ENCODE assay signal across 22 cellular contexts in genomic region chr21:42850463-42850862, GRCh38. TPM values are rescaled to one million over a fixed set of nuclear protein-coding genes. Genes with fewer than 3 reads are reported as not detected.
A peak's percentile ranks its signal among the peaks of the same experiment; 100 is the strongest.
DNase-seq lines count a peak whose midpoint lies in the region; ATAC-seq, FAIRE-seq and TF ChIP-seq lines count a peak whose summit lies in the region.
"Had no signal": no experiment of that assay in that cellular context is flagged by ENCODE, and none has a peak within 500 bp of the region (broad histone marks: within the 10 kb centered on the region; RNA-seq: fewer than 3 reads in every experiment).

No MANE protein-coding gene starts in this region.

- ATAC-seq in stimulated activated naive CD8-positive, alpha-beta T cell treated with anti-CD3 and anti-CD28 coated beads, Interleukin-15, amount 100 ng/mL, for 72 hours = peak; percentile 30
- no peak for ATAC-seq in stimulated activated naive CD8-positive, alpha-beta T cell treated with anti-CD3 and anti-CD28 coated beads, Interleukin-15, Interleukin-2, amounts not matched to agents 100 U/mL and 50 U/mL, for 24 hours

- DNase-seq in activated CD4-positive, alpha-beta memory T cell treated with anti-CD3 and anti-CD28 coated beads for 36 hours = no peak
- no peak for DNase-seq in activated CD4-positive, alpha-beta memory T cell treated with anti-CD3 and anti-CD28 coated beads, Interleukin-2, amount 10 ng/mL, durations not matched to agents 7 days and 5 days
- no peak for DNase-seq in stimulated activated naive CD8-positive, alpha-beta T cell treated with anti-CD3 and anti-CD28 coated beads, Interleukin-15, amount 100 ng/mL, for 72 hours
- no peak for DNase-seq in stimulated activated naive CD8-positive, alpha-beta T cell treated with anti-CD3 and anti-CD28 coated beads, Interleukin-15, Interleukin-2, amounts not matched to agents 100 U/mL and 50 U/mL, for 24 hours
- DNase-seq in kidney (peak; percentile 48), NCI-H748 treated with DMSO at 0.1 percent for 48 hours (lab: John Stamatoyannopoulos, UW) (no peak), RPMI8226 (no peak), breast epithelium (ENCODE audit: low spot score in 2 of 2) (no peak)
- DNase-seq: COR-L47; DMS 273 treated with DMSO at 0.1 percent for 48 hours; KG1; NCI-H1105 treated with DMSO at 0.1 percent for 48 hours; NCI-H1694; NCI-H2081 treated with DMSO at 0.1 percent for 48 hours; NCI-H446 treated with DMSO at 0.1 percent for 48 hours; NCI-H69; NK-92 treated with Interleukin-12 subunit alpha and Interleukin-12 subunit beta, amount 100 ng/mL, for 24 hours had no signal

- H3K27ac Mint-ChIP-seq in activated CD4-positive, alpha-beta memory T cell treated with anti-CD3 and anti-CD28 coated beads for 36 hours = peak overlapping the region; percentile 42
- H3K27ac Mint-ChIP-seq in activated CD4-positive, alpha-beta memory T cell treated with anti-CD3 and anti-CD28 coated beads, Interleukin-2, amount 10 ng/mL, durations not matched to agents 7 days and 5 days = no peak overlapping the region
- H3K27ac Mint-ChIP-seq in stimulated activated naive CD8-positive, alpha-beta T cell treated with anti-CD3 and anti-CD28 coated beads, Interleukin-15, amount 100 ng/mL, for 72 hours = no peak overlapping the region
- H3K27ac Mint-ChIP-seq: CD4-positive, CD25-positive, alpha-beta regulatory T cell had no signal

- peaks cover 57% of the 10 kb centered on the region for H3K36me3 Mint-ChIP-seq in activated CD4-positive, alpha-beta memory T cell treated with anti-CD3 and anti-CD28 coated beads for 36 hours
- peaks cover 64% of the 10 kb centered on the region for H3K36me3 Mint-ChIP-seq in activated CD4-positive, alpha-beta memory T cell treated with anti-CD3 and anti-CD28 coated beads, Interleukin-2, amount 10 ng/mL, durations not matched to agents 7 days and 5 days (ENCODE audit: low read depth)

- no peaks in the 10 kb centered on the region for H3K9me3 Mint-ChIP-seq in activated CD4-positive, alpha-beta memory T cell treated with anti-CD3 and anti-CD28 coated beads for 36 hours
- no peaks in the 10 kb centered on the region for H3K9me3 Mint-ChIP-seq in activated CD4-positive, alpha-beta memory T cell treated with anti-CD3 and anti-CD28 coated beads, Interleukin-2, amount 10 ng/mL, durations not matched to agents 7 days and 5 days
- no peaks in the 10 kb centered on the region for H3K9me3 Mint-ChIP-seq in stimulated activated naive CD8-positive, alpha-beta T cell treated with anti-CD3 and anti-CD28 coated beads, Interleukin-15, amount 100 ng/mL, for 72 hours

- TF ChIP-seq CTCF in kidney (IDR thresholded peaks at IDR 0.05; ENCODE audit: borderline replicate concordance, extremely low read depth, insufficient read depth) (no peak), breast epithelium (IDR thresholded peaks at IDR 0.05) (no peak)

- no peak overlapping the region for H3K4me3 Mint-ChIP-seq in activated CD4-positive, alpha-beta memory T cell treated with anti-CD3 and anti-CD28 coated beads for 36 hours
- H3K4me3 Mint-ChIP-seq in activated CD4-positive, alpha-beta memory T cell treated with anti-CD3 and anti-CD28 coated beads, Interleukin-2, amount 10 ng/mL, durations not matched to agents 7 days and 5 days = no peak overlapping the region
- H3K4me3 Mint-ChIP-seq in stimulated activated naive CD8-positive, alpha-beta T cell treated with anti-CD3 and anti-CD28 coated beads, Interleukin-15, amount 100 ng/mL, for 72 hours = no peak overlapping the region
- H3K4me3 Mint-ChIP-seq: CD4-positive, CD25-positive, alpha-beta regulatory T cell had no signal

- H3K27me3 Mint-ChIP-seq in activated CD4-positive, alpha-beta memory T cell treated with anti-CD3 and anti-CD28 coated beads for 36 hours = no peaks in the 10 kb centered on the region
- H3K27me3 Mint-ChIP-seq in activated CD4-positive, alpha-beta memory T cell treated with anti-CD3 and anti-CD28 coated beads, Interleukin-2, amount 10 ng/mL, durations not matched to agents 7 days and 5 days = no peaks in the 10 kb centered on the region
- no peaks in the 10 kb centered on the region for H3K27me3 Mint-ChIP-seq in stimulated activated naive CD8-positive, alpha-beta T cell treated with anti-CD3 and anti-CD28 coated beads, Interleukin-15, amount 100 ng/mL, for 72 hours
- H3K27me3 Mint-ChIP-seq: CD4-positive, CD25-positive, alpha-beta regulatory T cell had no signal

- H3K27ac ChIP-seq in kidney (ENCODE audit: low read depth in 2 of 2, low read length in 2 of 2) = no peak overlapping the region
- H3K27ac ChIP-seq in breast epithelium = no peak overlapping the region
- H3K27ac ChIP-seq: 22Rv1 had no signal

- no peak for FAIRE-seq in kidney (lab: Jason Lieb, UNC)
- FAIRE-seq: G401.6 had no signal

- TF ChIP-seq POLR2A in breast epithelium (IDR thresholded peaks at IDR 0.05) = no peak

- H3K9me3 ChIP-seq in kidney (ENCODE audit: control insufficient read depth in 1 of 2, low read length in 2 of 2) (no peaks in the 10 kb centered on the region), breast epithelium (no peaks in the 10 kb centered on the region)
- H3K9me3 ChIP-seq: HAP-1, Peyer's patch had no signal

- H3K4me3 ChIP-seq in kidney (ENCODE audit: low read length in 2 of 2) = no peak overlapping the region
- no peak overlapping the region for H3K4me3 ChIP-seq in breast epithelium
- H3K4me3 ChIP-seq: HAP-1, Peyer's patch had no signal

- POLR2A ChIA-PET in activated CD4-positive, alpha-beta memory T cell treated with anti-CD3 and anti-CD28 coated beads for 36 hours (lab: Charles Lee) = no interaction called here
- POLR2A ChIA-PET in activated CD4-positive, alpha-beta memory T cell treated with anti-CD3 and anti-CD28 coated beads, Interleukin-2, amount 10 ng/mL, durations not matched to agents 7 days and 5 days (lab: Charles Lee) = no interaction called here

- H3K36me3 ChIP-seq in kidney (ENCODE audit: control insufficient read depth in 1 of 2, insufficient read depth in 2 of 2, low read length in 2 of 2) = peaks cover 11 to 24% of the 10 kb centered on the region in 2 donors
- no peaks in the 10 kb centered on the region for H3K36me3 ChIP-seq in breast epithelium

- peaks cover 5% of the 10 kb centered on the region for H3K4me1 Mint-ChIP-seq in activated CD4-positive, alpha-beta memory T cell treated with anti-CD3 and anti-CD28 coated beads for 36 hours (ENCODE audit: low read depth)
- H3K4me1 Mint-ChIP-seq in activated CD4-positive, alpha-beta memory T cell treated with anti-CD3 and anti-CD28 coated beads, Interleukin-2, amount 10 ng/mL, durations not matched to agents 7 days and 5 days = peaks cover 8% of the 10 kb centered on the region
- H3K4me1 Mint-ChIP-seq in stimulated activated naive CD8-positive, alpha-beta T cell treated with anti-CD3 and anti-CD28 coated beads, Interleukin-15, amount 100 ng/mL, for 72 hours = peaks cover 26% of the 10 kb centered on the region

- intact Hi-C loops in activated CD4-positive, alpha-beta memory T cell treated with anti-CD3 and anti-CD28 coated beads for 36 hours (cut with micrococcal nuclease) = no loop called here
- intact Hi-C loops in kidney (cut with DNase I) = no loop called here
- intact Hi-C loops in breast epithelium (cut with DNase I; ENCODE audit: low total_unique reads) = no loop called here

- no peaks in the 10 kb centered on the region for H3K27me3 ChIP-seq in breast epithelium
- H3K27me3 ChIP-seq: Peyer's patch had no signal

- CTCF ChIA-PET in activated CD4-positive, alpha-beta memory T cell treated with anti-CD3 and anti-CD28 coated beads for 36 hours (lab: Charles Lee) = no interaction called here
- CTCF ChIA-PET in activated CD4-positive, alpha-beta memory T cell treated with anti-CD3 and anti-CD28 coated beads, Interleukin-2, amount 10 ng/mL, durations not matched to agents 7 days and 5 days (lab: Charles Lee) = no interaction called here

- H3K9ac ChIP-seq in kidney (ENCODE audit: low read length in 2 of 2) = no peak overlapping the region

- H3K4me1 ChIP-seq in kidney (ENCODE audit: control insufficient read depth in 1 of 2, insufficient read depth in 1 of 2, low read depth in 1 of 2, low read length in 2 of 2) (no peaks in the 10 kb centered on the region), breast epithelium (no peaks in the 10 kb centered on the region)
- H3K4me1 ChIP-seq: HAP-1, Peyer's patch had no signal

RNA-seq across cellular contexts. Expression of gene WDR4, which starts 28.9 kb away (rescaled TPM):
- 10 to 100 TPM; 39.8 to 39.9 TPM for total RNA-seq in activated CD4-positive, alpha-beta memory T cell treated with anti-CD3 and anti-CD28 coated beads for 36 hours
- 10 to 100 TPM; 18.2 to 18.5 TPM for total RNA-seq in activated CD4-positive, alpha-beta memory T cell treated with anti-CD3 and anti-CD28 coated beads, Interleukin-2, amount 10 ng/mL, durations not matched to agents 7 days and 5 days
- 20.4 TPM for total RNA-seq in kidney
- 4.8 TPM for polyA plus RNA-seq in kidney (ENCODE audit: insufficient read depth, low read depth, low replicate concordance)
- total RNA-seq in breast epithelium = 10 to 100 TPM in 2 of 3 donors, 1 to 10 TPM in 1; 6.2 to 16.4 (median 12.7) TPM

RNA-seq across cellular contexts. Expression of gene NDUFV3, which starts 42.6 kb away (rescaled TPM):
- total RNA-seq in activated CD4-positive, alpha-beta memory T cell treated with anti-CD3 and anti-CD28 coated beads for 36 hours = 10 to 100 TPM; 16.1 to 17.3 TPM
- 10 to 100 TPM; 17.0 TPM for total RNA-seq in activated CD4-positive, alpha-beta memory T cell treated with anti-CD3 and anti-CD28 coated beads, Interleukin-2, amount 10 ng/mL, durations not matched to agents 7 days and 5 days
- total RNA-seq in kidney (29.6 TPM), breast epithelium (10 to 100 TPM; 49.9 to 62.9 (median 51.1) TPM)
- polyA plus RNA-seq in kidney (ENCODE audit: insufficient read depth, low read depth, low replicate concordance) = 37.0 TPM
